8 cellular contexts compared by ENCODE assay signal in the genomic region with DNA sequence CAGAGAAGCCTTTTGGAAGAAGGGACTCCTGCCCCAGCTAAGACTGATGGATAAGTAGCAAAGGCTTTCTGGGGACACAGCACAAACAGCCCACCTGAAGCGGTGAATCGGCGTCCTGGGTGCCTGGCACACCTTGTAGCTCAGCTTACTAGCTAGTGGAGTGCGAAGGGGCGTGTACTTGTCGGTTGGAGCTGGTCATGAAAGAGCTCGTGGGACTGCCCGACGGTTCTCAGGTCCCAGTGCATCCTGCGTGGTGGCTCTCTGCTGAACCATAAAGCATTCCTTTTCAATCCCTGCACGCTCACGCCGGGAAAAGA. TPM values are rescaled to one million over a fixed set of nuclear protein-coding genes. Genes with fewer than 3 reads are reported as not detected.
DNase-seq lines count a peak whose midpoint lies in the region; ATAC-seq and TF ChIP-seq lines count a peak whose summit lies in the region.

No MANE protein-coding gene starts in this region.

- H3K36me3 ChIP-seq in brain microvascular endothelial cell (replicated peaks) (no peaks in the 10 kb centered on the region), mesodermal cell (ENCODE audit: control insufficient read depth, insufficient read depth, low read length) (no peaks in the 10 kb centered on the region)

- H3K4me1 ChIP-seq in mesodermal cell (ENCODE audit: control insufficient read depth, insufficient read depth, low read length, poor library complexity, severe bottlenecking), result peaks cover 29% of the 10 kb centered on the region

- WGBS in mesodermal cell (ENCODE audit: insufficient coverage in 2 of 2), 2 experiments, result 1 to 3% methylated on average over 11 to 13 of the region's 13 CpGs

- peak; percentile 16 for ATAC-seq in GM21737 (IDR thresholded peaks at IDR 0.05; ENCODE audit: unreplicated experiment)

- no peaks in the 10 kb centered on the region for H3K9me3 ChIP-seq in mesodermal cell (ENCODE audit: control insufficient read depth, low read length)

- H3K27me3 ChIP-seq in brain microvascular endothelial cell (replicated peaks), result no peaks in the 10 kb centered on the region

- H3K27ac ChIP-seq in brain microvascular endothelial cell, result peak overlapping the region; percentile 70
- peak overlapping the region; percentile 81 for H3K27ac ChIP-seq in mesodermal cell (ENCODE audit: low read depth, low read length, severe bottlenecking)

- H3K4me3 ChIP-seq in LNCaP clone FGC (ENCODE audit: low read depth, low read length) (peak overlapping the region; percentile 93), brain microvascular endothelial cell (ENCODE audit: low read depth, low read length) (peak overlapping the region; percentile 81), mesodermal cell (ENCODE audit: extremely low read depth, insufficient read depth, low read length, poor library complexity, severe bottlenecking) (peak overlapping the region; percentile 95)

- DNase-seq in DMS153 (lab: John Stamatoyannopoulos, UW) (peak; percentile 85), DMS153 treated with DMSO at 0.1 percent for 48 hours (lab: John Stamatoyannopoulos, UW; ENCODE audit: unreplicated experiment) (no peak), LNCaP clone FGC (ENCODE audit: low read depth) (no peak), brain microvascular endothelial cell (no peak), GM13977 (ENCODE audit: low spot score) (no peak), OCI-M1 (lab: John Stamatoyannopoulos, UW) (no peak)

- TF ChIP-seq CTCF in LNCaP clone FGC (IDR thresholded peaks at IDR 0.05; ENCODE audit: control insufficient read depth, extremely low read depth, insufficient read depth) (no peak), brain microvascular endothelial cell (IDR thresholded peaks at IDR 0.05; ENCODE audit: low read depth, low read length, missing control alignments) (no peak), GM13977 (IDR thresholded peaks at IDR 0.05; ENCODE audit: extremely low read depth, insufficient read depth, missing control alignments) (no peak)

- in situ Hi-C loops in brain microvascular endothelial cell (cut with HindIII; ENCODE audit: low pct_ligation_motif_present, low sequenced_read_pairs) (no loop called here), GM13977 (cut with MboI; ENCODE audit: low pct_unique_long_range_greater_than_20kb, low sequenced_read_pairs, unreplicated experiment) (no loop called here)

RNA-seq across cellular contexts. Expression of gene UVRAG, which starts 0.7 kb away (rescaled TPM):
- polyA plus RNA-seq in mesodermal cell (2013, experiment 1 of 2), result 17.4 TPM
- 15.9 TPM for polyA plus RNA-seq in mesodermal cell (2013, experiment 2 of 2)

RNA-seq across cellular contexts. Expression of gene DGAT2, which starts 45.7 kb away (rescaled TPM):
- polyA plus RNA-seq in mesodermal cell (2013, experiment 1 of 2), result 0.92 TPM
- polyA plus RNA-seq in mesodermal cell (2013, experiment 2 of 2), result 0.76 TPM
